Comparison of ENCODE assay signal across 1 cellular context in the genomic region with DNA sequence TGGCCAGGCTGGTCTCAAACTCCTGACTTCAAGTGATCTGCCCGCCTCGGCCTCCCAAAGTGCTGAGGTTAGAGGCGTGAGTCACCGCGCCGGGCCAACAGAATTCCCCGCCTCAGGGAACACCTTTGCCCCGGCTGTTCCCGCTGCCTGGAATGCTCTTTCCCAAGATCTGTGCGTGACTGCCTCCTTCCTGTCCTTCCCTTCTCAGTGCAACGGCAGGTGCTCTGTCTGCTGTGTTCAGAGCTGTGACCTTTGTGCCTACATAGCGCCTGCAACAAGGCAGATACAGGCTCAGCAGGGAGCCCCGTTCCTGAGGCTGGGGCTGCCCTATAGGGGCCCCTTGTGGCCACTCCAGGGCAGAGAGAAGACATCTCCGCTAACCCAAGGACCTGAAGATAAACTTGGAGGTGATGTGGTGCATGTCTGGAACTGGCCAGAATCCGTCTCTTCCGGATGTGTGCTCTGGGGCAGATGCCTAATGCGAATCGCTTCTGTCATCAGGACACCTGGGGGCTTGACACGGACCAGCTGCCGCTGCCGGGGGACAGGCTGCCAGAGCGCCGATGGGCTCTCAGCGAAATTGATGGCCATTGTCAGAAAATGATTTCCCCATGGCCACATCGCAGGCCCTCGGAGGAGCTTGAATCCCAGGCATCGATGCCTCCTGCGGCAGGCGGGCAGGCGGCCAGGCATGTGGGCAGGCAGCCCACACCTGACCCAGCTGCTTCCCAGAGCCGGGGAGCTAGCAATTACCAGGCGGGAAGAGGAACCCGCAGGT.
TF ChIP-seq lines count a peak whose summit lies in the region.

No MANE protein-coding gene starts in this region.

TF ChIP-seq in HepG2, 621 proteins besides CTCF, POLR2A, EP300 and RAD21 (continued from another document and continues in another):
- TF ChIP-seq, protein P1, sequence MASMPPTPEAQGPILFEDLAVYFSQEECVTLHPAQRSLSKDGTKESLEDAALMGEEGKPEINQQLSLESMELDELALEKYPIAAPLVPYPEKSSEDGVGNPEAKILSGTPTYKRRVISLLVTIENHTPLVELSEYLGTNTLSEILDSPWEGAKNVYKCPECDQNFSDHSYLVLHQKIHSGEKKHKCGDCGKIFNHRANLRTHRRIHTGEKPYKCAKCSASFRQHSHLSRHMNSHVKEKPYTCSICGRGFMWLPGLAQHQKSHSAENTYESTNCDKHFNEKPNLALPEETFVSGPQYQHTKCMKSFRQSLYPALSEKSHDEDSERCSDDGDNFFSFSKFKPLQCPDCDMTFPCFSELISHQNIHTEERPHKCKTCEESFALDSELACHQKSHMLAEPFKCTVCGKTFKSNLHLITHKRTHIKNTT (CRISPR knock-in tag; IDR thresholded peaks at IDR 0.05), result no peak
- TF ChIP-seq ZFYVE20 (CRISPR knock-in tag; IDR thresholded peaks at IDR 0.05; ENCODE audit: borderline replicate concordance, low read depth) (no peak), ZNF577 (CRISPR knock-in tag; IDR thresholded peaks at IDR 0.05; ENCODE audit: borderline replicate concordance, low read depth) (no peak), ZNF136 (CRISPR knock-in tag; IDR thresholded peaks at IDR 0.05; ENCODE audit: low read depth) (no peak), MTF1 (CRISPR knock-in tag; IDR thresholded peaks at IDR 0.05) (no peak), SAP130 (CRISPR knock-in tag; IDR thresholded peaks at IDR 0.05; ENCODE audit: low read depth) (peak; percentile 92), ZNF850 (CRISPR knock-in tag; conservative IDR thresholded peaks at IDR 0.05) (no peak), ZNF790 (CRISPR knock-in tag; IDR thresholded peaks at IDR 0.05; ENCODE audit: borderline replicate concordance) (no peak), ZNF672 (CRISPR knock-in tag; IDR thresholded peaks at IDR 0.05) (no peak), KLF15 (CRISPR knock-in tag; IDR thresholded peaks at IDR 0.05; ENCODE audit: borderline replicate concordance) (no peak), ZNF329 (CRISPR knock-in tag; IDR thresholded peaks at IDR 0.05; ENCODE audit: low read depth) (0 out of 2 replicates have a peak, but pooled peaks have one; percentile 31), FLYWCH1 (CRISPR knock-in tag; IDR thresholded peaks at IDR 0.05) (no peak), PAF1 (CRISPR knock-in tag; IDR thresholded peaks at IDR 0.05) (no peak), SOX6 (IDR thresholded peaks at IDR 0.05) (no peak), SOX6 (CRISPR knock-in tag; IDR thresholded peaks at IDR 0.05) (peak; percentile 77), ZNF598 (CRISPR knock-in tag; IDR thresholded peaks at IDR 0.05; ENCODE audit: borderline replicate concordance) (peak; percentile 88), CEBPB (IDR thresholded peaks at IDR 0.05; ENCODE audit: borderline replicate concordance, low read depth, low read length) (peak; percentile 84), ZNF33B (CRISPR knock-in tag; IDR thresholded peaks at IDR 0.05) (no peak), RORA (CRISPR knock-in tag; IDR thresholded peaks at IDR 0.05) (no peak), SETDB1 (CRISPR knock-in tag; IDR thresholded peaks at IDR 0.05; ENCODE audit: borderline replicate concordance) (no peak), TCF7 (IDR thresholded peaks at IDR 0.05; ENCODE audit: low read depth) (peak; percentile 42; the same call in 1 of the 2 replicates), MIER3 (CRISPR knock-in tag; IDR thresholded peaks at IDR 0.05; ENCODE audit: borderline replicate concordance) (peak; percentile 96), ELF1 (CRISPR knock-in tag; IDR thresholded peaks at IDR 0.05) (peak; percentile 73), MXI1 (IDR thresholded peaks at IDR 0.05; ENCODE audit: borderline replicate concordance, low read depth, low read length) (no peak; the same call in 2 of the 3 replicates), ZNF138 (CRISPR knock-in tag; IDR thresholded peaks at IDR 0.05; ENCODE audit: low read depth) (no peak), ZBTB7A (CRISPR knock-in tag; IDR thresholded peaks at IDR 0.05) (no peak), MAZ (IDR thresholded peaks at IDR 0.05; ENCODE audit: borderline replicate concordance, low read depth, low read length) (no peak; the same call in 1 of the 2 replicates), MAZ (CRISPR knock-in tag; IDR thresholded peaks at IDR 0.05; ENCODE audit: low read depth) (peak; percentile 64), NR2F2 (IDR thresholded peaks at IDR 0.05; ENCODE audit: borderline replicate concordance, low read depth) (0 out of 2 replicates have a peak, but pooled peaks have one; percentile 26), FOXJ3 (CRISPR knock-in tag; IDR thresholded peaks at IDR 0.05; ENCODE audit: borderline replicate concordance) (no peak), ZBTB42 (CRISPR knock-in tag; IDR thresholded peaks at IDR 0.05) (no peak), NONO (IDR thresholded peaks at IDR 0.05) (no peak), NONO (CRISPR knock-in tag; conservative IDR thresholded peaks at IDR 0.05) (peak; percentile 89), ZNF777 (CRISPR knock-in tag; IDR thresholded peaks at IDR 0.05) (no peak)
- TF ChIP-seq, protein P2, sequence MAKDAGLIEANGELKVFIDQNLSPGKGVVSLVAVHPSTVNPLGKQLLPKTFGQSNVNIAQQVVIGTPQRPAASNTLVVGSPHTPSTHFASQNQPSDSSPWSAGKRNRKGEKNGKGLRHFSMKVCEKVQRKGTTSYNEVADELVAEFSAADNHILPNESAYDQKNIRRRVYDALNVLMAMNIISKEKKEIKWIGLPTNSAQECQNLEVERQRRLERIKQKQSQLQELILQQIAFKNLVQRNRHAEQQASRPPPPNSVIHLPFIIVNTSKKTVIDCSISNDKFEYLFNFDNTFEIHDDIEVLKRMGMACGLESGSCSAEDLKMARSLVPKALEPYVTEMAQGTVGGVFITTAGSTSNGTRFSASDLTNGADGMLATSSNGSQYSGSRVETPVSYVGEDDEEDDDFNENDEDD (CRISPR knock-in tag; IDR thresholded peaks at IDR 0.05; ENCODE audit: borderline replicate concordance), result peak; percentile 91
- TF ChIP-seq, protein P3, sequence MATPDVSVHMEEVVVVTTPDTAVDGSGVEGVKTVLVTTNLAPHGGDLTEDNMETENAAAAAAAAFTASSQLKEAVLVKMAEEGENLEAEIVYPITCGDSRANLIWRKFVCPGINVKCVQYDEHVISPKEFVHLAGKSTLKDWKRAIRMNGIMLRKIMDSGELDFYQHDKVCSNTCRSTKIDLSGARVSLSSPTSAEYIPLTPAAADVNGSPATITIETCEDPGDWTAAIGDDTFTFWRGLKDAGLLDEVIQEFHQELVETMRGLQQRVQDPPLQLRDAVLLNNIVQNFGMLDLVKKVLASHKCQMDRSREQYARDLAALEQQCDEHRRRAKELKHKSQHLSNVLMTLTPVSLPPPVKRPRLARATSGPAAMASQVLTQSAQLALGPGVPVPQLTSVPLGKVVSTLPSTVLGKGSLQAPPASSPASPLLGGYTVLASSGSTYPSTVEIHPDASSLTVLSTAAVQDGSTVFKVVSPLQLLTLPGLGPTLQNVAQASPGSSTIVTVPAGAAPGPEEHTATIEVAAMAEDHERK (CRISPR knock-in tag; IDR thresholded peaks at IDR 0.05; ENCODE audit: low read depth), result no peak
- TF ChIP-seq, protein P4, sequence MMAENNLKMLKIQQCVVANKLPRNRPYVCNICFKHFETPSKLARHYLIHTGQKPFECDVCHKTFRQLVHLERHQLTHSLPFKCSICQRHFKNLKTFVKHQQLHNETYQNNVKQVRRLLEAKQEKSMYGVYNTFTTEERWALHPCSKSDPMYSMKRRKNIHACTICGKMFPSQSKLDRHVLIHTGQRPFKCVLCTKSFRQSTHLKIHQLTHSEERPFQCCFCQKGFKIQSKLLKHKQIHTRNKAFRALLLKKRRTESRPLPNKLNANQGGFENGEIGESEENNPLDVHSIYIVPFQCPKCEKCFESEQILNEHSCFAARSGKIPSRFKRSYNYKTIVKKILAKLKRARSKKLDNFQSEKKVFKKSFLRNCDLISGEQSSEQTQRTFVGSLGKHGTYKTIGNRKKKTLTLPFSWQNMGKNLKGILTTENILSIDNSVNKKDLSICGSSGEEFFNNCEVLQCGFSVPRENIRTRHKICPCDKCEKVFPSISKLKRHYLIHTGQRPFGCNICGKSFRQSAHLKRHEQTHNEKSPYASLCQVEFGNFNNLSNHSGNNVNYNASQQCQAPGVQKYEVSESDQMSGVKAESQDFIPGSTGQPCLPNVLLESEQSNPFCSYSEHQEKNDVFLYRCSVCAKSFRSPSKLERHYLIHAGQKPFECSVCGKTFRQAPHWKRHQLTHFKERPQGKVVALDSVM (CRISPR knock-in tag; IDR thresholded peaks at IDR 0.05), result peak; percentile 92
- TF ChIP-seq, protein P5, sequence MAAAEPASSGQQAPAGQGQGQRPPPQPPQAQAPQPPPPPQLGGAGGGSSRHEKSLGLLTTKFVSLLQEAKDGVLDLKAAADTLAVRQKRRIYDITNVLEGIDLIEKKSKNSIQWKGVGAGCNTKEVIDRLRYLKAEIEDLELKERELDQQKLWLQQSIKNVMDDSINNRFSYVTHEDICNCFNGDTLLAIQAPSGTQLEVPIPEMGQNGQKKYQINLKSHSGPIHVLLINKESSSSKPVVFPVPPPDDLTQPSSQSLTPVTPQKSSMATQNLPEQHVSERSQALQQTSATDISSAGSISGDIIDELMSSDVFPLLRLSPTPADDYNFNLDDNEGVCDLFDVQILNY (CRISPR knock-in tag; conservative IDR thresholded peaks at IDR 0.05), result peak; percentile 77
- TF ChIP-seq, protein P6, sequence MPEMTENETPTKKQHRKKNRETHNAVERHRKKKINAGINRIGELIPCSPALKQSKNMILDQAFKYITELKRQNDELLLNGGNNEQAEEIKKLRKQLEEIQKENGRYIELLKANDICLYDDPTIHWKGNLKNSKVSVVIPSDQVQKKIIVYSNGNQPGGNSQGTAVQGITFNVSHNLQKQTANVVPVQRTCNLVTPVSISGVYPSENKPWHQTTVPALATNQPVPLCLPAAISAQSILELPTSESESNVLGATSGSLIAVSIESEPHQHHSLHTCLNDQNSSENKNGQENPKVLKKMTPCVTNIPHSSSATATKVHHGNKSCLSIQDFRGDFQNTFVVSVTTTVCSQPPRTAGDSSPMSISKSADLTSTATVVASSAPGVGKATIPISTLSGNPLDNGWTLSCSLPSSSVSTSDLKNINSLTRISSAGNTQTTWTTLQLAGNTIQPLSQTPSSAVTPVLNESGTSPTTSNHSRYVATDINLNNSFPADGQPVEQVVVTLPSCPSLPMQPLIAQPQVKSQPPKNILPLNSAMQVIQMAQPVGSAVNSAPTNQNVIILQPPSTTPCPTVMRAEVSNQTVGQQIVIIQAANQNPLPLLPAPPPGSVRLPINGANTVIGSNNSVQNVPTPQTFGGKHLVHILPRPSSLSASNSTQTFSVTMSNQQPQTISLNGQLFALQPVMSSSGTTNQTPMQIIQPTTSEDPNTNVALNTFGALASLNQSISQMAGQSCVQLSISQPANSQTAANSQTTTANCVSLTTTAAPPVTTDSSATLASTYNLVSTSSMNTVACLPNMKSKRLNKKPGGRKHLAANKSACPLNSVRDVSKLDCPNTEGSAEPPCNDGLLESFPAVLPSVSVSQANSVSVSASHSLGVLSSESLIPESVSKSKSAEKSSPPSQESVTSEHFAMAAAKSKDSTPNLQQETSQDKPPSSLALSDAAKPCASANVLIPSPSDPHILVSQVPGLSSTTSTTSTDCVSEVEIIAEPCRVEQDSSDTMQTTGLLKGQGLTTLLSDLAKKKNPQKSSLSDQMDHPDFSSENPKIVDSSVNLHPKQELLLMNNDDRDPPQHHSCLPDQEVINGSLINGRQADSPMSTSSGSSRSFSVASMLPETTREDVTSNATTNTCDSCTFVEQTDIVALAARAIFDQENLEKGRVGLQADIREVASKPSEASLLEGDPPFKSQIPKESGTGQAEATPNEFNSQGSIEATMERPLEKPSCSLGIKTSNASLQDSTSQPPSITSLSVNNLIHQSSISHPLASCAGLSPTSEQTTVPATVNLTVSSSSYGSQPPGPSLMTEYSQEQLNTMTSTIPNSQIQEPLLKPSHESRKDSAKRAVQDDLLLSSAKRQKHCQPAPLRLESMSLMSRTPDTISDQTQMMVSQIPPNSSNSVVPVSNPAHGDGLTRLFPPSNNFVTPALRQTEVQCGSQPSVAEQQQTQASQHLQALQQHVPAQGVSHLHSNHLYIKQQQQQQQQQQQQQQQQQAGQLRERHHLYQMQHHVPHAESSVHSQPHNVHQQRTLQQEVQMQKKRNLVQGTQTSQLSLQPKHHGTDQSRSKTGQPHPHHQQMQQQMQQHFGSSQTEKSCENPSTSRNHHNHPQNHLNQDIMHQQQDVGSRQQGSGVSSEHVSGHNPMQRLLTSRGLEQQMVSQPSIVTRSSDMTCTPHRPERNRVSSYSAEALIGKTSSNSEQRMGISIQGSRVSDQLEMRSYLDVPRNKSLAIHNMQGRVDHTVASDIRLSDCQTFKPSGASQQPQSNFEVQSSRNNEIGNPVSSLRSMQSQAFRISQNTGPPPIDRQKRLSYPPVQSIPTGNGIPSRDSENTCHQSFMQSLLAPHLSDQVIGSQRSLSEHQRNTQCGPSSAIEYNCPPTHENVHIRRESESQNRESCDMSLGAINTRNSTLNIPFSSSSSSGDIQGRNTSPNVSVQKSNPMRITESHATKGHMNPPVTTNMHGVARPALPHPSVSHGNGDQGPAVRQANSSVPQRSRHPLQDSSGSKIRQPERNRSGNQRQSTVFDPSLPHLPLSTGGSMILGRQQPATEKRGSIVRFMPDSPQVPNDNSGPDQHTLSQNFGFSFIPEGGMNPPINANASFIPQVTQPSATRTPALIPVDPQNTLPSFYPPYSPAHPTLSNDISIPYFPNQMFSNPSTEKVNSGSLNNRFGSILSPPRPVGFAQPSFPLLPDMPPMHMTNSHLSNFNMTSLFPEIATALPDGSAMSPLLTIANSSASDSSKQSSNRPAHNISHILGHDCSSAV (CRISPR knock-in tag; IDR thresholded peaks at IDR 0.05; ENCODE audit: borderline replicate concordance), result no peak
- TF ChIP-seq, protein P7, sequence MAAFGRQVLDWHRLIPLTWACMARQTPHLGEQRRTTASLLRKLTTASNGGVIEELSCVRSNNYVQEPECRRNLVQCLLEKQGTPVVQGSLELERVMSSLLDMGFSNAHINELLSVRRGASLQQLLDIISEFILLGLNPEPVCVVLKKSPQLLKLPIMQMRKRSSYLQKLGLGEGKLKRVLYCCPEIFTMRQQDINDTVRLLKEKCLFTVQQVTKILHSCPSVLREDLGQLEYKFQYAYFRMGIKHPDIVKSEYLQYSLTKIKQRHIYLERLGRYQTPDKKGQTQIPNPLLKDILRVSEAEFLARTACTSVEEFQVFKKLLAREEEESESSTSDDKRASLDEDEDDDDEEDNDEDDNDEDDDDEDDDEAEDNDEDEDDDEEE (CRISPR knock-in tag; IDR thresholded peaks at IDR 0.05), result no peak
- TF ChIP-seq, protein P8, sequence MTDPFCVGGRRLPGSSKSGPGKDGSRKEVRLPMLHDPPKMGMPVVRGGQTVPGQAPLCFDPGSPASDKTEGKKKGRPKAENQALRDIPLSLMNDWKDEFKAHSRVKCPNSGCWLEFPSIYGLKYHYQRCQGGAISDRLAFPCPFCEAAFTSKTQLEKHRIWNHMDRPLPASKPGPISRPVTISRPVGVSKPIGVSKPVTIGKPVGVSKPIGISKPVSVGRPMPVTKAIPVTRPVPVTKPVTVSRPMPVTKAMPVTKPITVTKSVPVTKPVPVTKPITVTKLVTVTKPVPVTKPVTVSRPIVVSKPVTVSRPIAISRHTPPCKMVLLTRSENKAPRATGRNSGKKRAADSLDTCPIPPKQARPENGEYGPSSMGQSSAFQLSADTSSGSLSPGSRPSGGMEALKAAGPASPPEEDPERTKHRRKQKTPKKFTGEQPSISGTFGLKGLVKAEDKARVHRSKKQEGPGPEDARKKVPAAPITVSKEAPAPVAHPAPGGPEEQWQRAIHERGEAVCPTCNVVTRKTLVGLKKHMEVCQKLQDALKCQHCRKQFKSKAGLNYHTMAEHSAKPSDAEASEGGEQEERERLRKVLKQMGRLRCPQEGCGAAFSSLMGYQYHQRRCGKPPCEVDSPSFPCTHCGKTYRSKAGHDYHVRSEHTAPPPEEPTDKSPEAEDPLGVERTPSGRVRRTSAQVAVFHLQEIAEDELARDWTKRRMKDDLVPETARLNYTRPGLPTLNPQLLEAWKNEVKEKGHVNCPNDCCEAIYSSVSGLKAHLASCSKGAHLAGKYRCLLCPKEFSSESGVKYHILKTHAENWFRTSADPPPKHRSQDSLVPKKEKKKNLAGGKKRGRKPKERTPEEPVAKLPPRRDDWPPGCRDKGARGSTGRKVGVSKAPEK (CRISPR knock-in tag; IDR thresholded peaks at IDR 0.05; ENCODE audit: borderline replicate concordance), result no peak
